Comparison of ENCODE assay signal across 1 cellular context in the genomic region with DNA sequence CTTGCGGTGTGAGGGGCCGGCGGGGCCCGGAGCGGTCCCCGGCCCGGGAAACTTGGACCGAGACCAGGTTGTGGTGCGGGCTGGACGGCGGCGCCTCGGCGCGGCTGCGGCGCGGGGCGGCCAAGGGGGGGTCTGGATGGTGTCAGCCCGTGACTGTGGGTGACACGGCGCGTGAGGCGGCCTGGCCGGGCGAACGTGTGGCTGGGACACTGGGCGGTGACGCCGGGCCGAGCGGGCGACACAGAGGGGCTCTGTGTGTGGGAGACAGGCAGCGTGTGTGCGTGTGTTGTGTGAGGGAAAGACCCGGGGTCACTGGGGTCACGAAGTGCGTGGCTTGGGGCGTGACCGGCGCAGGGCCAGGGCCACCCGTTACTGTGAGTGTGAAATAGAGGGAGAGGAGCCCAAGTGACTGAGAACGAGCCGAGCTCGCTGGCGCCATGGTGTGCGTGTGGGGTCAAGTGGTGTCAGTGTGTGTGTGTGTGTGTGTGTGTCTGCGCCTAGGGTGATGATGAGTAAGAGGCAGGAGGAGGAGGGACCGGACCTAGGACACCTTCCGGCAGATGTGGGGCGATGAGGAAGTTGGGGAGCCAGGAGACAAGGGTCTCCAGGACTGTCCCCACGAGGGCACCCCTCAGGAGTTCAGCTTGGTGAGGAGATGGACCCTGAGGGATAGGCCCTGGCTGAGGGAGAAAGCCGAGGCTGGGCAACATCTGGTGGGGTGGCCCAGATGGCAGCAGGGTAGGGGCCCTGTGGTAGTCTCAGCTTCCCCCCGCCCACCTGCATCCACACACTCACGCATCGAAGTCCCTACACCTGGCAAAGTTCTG.
TF ChIP-seq lines count a peak whose summit lies in the region.

No MANE protein-coding gene starts in this region.

TF ChIP-seq in HepG2, 621 proteins besides CTCF, POLR2A, EP300 and RAD21 (continued from another document and continues in another):
- TF ChIP-seq ZNF264 (CRISPR knock-in tag; IDR thresholded peaks at IDR 0.05), result no peak
- TF ChIP-seq, protein P1, sequence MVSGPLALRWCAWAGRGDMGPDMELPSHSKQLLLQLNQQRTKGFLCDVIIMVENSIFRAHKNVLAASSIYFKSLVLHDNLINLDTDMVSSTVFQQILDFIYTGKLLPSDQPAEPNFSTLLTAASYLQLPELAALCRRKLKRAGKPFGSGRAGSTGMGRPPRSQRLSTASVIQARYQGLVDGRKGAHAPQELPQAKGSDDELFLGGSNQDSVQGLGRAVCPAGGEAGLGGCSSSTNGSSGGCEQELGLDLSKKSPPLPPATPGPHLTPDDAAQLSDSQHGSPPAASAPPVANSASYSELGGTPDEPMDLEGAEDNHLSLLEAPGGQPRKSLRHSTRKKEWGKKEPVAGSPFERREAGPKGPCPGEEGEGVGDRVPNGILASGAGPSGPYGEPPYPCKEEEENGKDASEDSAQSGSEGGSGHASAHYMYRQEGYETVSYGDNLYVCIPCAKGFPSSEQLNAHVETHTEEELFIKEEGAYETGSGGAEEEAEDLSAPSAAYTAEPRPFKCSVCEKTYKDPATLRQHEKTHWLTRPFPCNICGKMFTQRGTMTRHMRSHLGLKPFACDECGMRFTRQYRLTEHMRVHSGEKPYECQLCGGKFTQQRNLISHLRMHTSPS (CRISPR knock-in tag; IDR thresholded peaks at IDR 0.05; ENCODE audit: low read depth), result no peak
- TF ChIP-seq ZNF326 (CRISPR knock-in tag; IDR thresholded peaks at IDR 0.05; ENCODE audit: borderline replicate concordance), result no peak
- no peak for TF ChIP-seq THAP7 (CRISPR knock-in tag; IDR thresholded peaks at IDR 0.05)
- TF ChIP-seq ZNF746 (CRISPR knock-in tag; IDR thresholded peaks at IDR 0.05), result no peak
- no peak for TF ChIP-seq FOSL1 (CRISPR knock-in tag; IDR thresholded peaks at IDR 0.05; ENCODE audit: borderline replicate concordance)
- no peak for TF ChIP-seq ZNF737 (CRISPR knock-in tag; IDR thresholded peaks at IDR 0.05; ENCODE audit: borderline replicate concordance)
- no peak for TF ChIP-seq ZNF333 (CRISPR knock-in tag; IDR thresholded peaks at IDR 0.05; ENCODE audit: borderline replicate concordance)
- peak; percentile 48 for TF ChIP-seq ZNF18 (CRISPR knock-in tag; IDR thresholded peaks at IDR 0.05; ENCODE audit: insufficient replicate concordance)
- no peak for TF ChIP-seq MAZ (IDR thresholded peaks at IDR 0.05; ENCODE audit: borderline replicate concordance, low read depth, low read length)
- TF ChIP-seq MAZ (CRISPR knock-in tag; IDR thresholded peaks at IDR 0.05; ENCODE audit: low read depth), result no peak
- no peak for TF ChIP-seq DNMT1 (CRISPR knock-in tag; IDR thresholded peaks at IDR 0.05)
- TF ChIP-seq, protein P2, sequence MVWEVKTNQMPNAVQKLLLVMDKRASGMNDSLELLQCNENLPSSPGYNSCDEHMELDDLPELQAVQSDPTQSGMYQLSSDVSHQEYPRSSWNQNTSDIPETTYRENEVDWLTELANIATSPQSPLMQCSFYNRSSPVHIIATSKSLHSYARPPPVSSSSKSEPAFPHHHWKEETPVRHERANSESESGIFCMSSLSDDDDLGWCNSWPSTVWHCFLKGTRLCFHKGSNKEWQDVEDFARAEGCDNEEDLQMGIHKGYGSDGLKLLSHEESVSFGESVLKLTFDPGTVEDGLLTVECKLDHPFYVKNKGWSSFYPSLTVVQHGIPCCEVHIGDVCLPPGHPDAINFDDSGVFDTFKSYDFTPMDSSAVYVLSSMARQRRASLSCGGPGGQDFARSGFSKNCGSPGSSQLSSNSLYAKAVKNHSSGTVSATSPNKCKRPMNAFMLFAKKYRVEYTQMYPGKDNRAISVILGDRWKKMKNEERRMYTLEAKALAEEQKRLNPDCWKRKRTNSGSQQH (CRISPR knock-in tag; IDR thresholded peaks at IDR 0.05; ENCODE audit: low read depth), result no peak
- TF ChIP-seq TEF (CRISPR knock-in tag; IDR thresholded peaks at IDR 0.05), result no peak
- no peak for TF ChIP-seq TCF12 (IDR thresholded peaks at IDR 0.05)
- no peak for TF ChIP-seq TCF12 (CRISPR knock-in tag; IDR thresholded peaks at IDR 0.05)
- TF ChIP-seq PRPF4 (IDR thresholded peaks at IDR 0.05; ENCODE audit: low read depth, low read length, poor library complexity, severe bottlenecking), result no peak
- TF ChIP-seq ZBTB38 (CRISPR knock-in tag; IDR thresholded peaks at IDR 0.05), result 0 out of 2 replicates have a peak, but pooled peaks have one; percentile 7
- TF ChIP-seq XBP1 (CRISPR knock-in tag; IDR thresholded peaks at IDR 0.05), result no peak
- no peak for TF ChIP-seq ZNF33B (CRISPR knock-in tag; IDR thresholded peaks at IDR 0.05)
- TF ChIP-seq ZNF501 (CRISPR knock-in tag; IDR thresholded peaks at IDR 0.05), result no peak
- TF ChIP-seq ZNF75D (CRISPR knock-in tag; IDR thresholded peaks at IDR 0.05; ENCODE audit: borderline replicate concordance), result no peak
- TF ChIP-seq HIVEP1 (CRISPR knock-in tag; IDR thresholded peaks at IDR 0.05), result no peak
- no peak for TF ChIP-seq TCF7L2 (IDR thresholded peaks at IDR 0.05; ENCODE audit: low read depth, low read length)
- no peak; the same call in 1 of the 2 replicates for TF ChIP-seq SALL1 (CRISPR knock-in tag; IDR thresholded peaks at IDR 0.05)
- TF ChIP-seq ZFX (CRISPR knock-in tag; IDR thresholded peaks at IDR 0.05; ENCODE audit: low read depth), result no peak; the same call in none of the 2 replicates
- TF ChIP-seq, protein P3, sequence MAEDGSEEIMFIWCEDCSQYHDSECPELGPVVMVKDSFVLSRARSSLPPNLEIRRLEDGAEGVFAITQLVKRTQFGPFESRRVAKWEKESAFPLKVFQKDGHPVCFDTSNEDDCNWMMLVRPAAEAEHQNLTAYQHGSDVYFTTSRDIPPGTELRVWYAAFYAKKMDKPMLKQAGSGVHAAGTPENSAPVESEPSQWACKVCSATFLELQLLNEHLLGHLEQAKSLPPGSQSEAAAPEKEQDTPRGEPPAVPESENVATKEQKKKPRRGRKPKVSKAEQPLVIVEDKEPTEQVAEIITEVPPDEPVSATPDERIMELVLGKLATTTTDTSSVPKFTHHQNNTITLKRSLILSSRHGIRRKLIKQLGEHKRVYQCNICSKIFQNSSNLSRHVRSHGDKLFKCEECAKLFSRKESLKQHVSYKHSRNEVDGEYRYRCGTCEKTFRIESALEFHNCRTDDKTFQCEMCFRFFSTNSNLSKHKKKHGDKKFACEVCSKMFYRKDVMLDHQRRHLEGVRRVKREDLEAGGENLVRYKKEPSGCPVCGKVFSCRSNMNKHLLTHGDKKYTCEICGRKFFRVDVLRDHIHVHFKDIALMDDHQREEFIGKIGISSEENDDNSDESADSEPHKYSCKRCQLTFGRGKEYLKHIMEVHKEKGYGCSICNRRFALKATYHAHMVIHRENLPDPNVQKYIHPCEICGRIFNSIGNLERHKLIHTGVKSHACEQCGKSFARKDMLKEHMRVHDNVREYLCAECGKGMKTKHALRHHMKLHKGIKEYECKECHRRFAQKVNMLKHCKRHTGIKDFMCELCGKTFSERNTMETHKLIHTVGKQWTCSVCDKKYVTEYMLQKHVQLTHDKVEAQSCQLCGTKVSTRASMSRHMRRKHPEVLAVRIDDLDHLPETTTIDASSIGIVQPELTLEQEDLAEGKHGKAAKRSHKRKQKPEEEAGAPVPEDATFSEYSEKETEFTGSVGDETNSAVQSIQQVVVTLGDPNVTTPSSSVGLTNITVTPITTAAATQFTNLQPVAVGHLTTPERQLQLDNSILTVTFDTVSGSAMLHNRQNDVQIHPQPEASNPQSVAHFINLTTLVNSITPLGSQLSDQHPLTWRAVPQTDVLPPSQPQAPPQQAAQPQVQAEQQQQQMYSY (CRISPR knock-in tag; IDR thresholded peaks at IDR 0.05), result no peak
- 0 out of 2 replicates have a peak, but pooled peaks have one; percentile 9 for TF ChIP-seq TOPORS (CRISPR knock-in tag; IDR thresholded peaks at IDR 0.05)
- TF ChIP-seq, protein P4, sequence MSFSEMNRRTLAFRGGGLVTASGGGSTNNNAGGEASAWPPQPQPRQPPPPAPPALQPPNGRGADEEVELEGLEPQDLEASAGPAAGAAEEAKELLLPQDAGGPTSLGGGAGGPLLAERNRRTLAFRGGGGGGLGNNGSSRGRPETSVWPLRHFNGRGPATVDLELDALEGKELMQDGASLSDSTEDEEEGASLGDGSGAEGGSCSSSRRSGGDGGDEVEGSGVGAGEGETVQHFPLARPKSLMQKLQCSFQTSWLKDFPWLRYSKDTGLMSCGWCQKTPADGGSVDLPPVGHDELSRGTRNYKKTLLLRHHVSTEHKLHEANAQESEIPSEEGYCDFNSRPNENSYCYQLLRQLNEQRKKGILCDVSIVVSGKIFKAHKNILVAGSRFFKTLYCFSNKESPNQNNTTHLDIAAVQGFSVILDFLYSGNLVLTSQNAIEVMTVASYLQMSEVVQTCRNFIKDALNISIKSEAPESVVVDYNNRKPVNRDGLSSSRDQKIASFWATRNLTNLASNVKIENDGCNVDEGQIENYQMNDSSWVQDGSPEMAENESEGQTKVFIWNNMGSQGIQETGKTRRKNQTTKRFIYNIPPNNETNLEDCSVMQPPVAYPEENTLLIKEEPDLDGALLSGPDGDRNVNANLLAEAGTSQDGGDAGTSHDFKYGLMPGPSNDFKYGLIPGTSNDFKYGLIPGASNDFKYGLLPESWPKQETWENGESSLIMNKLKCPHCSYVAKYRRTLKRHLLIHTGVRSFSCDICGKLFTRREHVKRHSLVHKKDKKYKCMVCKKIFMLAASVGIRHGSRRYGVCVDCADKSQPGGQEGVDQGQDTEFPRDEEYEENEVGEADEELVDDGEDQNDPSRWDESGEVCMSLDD (CRISPR knock-in tag; IDR thresholded peaks at IDR 0.05; ENCODE audit: borderline replicate concordance), result no peak
- no peak for TF ChIP-seq ZNF569 (CRISPR knock-in tag; IDR thresholded peaks at IDR 0.05; ENCODE audit: borderline replicate concordance)
- peak; percentile 14; the same call in 1 of the 2 replicates for TF ChIP-seq ZNF567 (CRISPR knock-in tag; IDR thresholded peaks at IDR 0.05; ENCODE audit: borderline replicate concordance)
- TF ChIP-seq MED13 (CRISPR knock-in tag; IDR thresholded peaks at IDR 0.05), result no peak
- TF ChIP-seq ZNF121 (CRISPR knock-in tag; IDR thresholded peaks at IDR 0.05), result no peak
- no peak for TF ChIP-seq KDM5A (IDR thresholded peaks at IDR 0.05; ENCODE audit: borderline replicate concordance, low read length)
- TF ChIP-seq, protein P5, sequence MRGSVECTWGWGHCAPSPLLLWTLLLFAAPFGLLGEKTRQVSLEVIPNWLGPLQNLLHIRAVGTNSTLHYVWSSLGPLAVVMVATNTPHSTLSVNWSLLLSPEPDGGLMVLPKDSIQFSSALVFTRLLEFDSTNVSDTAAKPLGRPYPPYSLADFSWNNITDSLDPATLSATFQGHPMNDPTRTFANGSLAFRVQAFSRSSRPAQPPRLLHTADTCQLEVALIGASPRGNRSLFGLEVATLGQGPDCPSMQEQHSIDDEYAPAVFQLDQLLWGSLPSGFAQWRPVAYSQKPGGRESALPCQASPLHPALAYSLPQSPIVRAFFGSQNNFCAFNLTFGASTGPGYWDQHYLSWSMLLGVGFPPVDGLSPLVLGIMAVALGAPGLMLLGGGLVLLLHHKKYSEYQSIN (CRISPR knock-in tag; IDR thresholded peaks at IDR 0.05; ENCODE audit: borderline replicate concordance), result no peak
- TF ChIP-seq SMAD3 (CRISPR knock-in tag; IDR thresholded peaks at IDR 0.05), result no peak
- no peak for TF ChIP-seq ELF4 (CRISPR knock-in tag; IDR thresholded peaks at IDR 0.05; ENCODE audit: borderline replicate concordance)
- no peak for TF ChIP-seq ERF (CRISPR knock-in tag; IDR thresholded peaks at IDR 0.05)
- no peak for TF ChIP-seq SIN3B (IDR thresholded peaks at IDR 0.05; ENCODE audit: low read length)
- TF ChIP-seq, protein P6, sequence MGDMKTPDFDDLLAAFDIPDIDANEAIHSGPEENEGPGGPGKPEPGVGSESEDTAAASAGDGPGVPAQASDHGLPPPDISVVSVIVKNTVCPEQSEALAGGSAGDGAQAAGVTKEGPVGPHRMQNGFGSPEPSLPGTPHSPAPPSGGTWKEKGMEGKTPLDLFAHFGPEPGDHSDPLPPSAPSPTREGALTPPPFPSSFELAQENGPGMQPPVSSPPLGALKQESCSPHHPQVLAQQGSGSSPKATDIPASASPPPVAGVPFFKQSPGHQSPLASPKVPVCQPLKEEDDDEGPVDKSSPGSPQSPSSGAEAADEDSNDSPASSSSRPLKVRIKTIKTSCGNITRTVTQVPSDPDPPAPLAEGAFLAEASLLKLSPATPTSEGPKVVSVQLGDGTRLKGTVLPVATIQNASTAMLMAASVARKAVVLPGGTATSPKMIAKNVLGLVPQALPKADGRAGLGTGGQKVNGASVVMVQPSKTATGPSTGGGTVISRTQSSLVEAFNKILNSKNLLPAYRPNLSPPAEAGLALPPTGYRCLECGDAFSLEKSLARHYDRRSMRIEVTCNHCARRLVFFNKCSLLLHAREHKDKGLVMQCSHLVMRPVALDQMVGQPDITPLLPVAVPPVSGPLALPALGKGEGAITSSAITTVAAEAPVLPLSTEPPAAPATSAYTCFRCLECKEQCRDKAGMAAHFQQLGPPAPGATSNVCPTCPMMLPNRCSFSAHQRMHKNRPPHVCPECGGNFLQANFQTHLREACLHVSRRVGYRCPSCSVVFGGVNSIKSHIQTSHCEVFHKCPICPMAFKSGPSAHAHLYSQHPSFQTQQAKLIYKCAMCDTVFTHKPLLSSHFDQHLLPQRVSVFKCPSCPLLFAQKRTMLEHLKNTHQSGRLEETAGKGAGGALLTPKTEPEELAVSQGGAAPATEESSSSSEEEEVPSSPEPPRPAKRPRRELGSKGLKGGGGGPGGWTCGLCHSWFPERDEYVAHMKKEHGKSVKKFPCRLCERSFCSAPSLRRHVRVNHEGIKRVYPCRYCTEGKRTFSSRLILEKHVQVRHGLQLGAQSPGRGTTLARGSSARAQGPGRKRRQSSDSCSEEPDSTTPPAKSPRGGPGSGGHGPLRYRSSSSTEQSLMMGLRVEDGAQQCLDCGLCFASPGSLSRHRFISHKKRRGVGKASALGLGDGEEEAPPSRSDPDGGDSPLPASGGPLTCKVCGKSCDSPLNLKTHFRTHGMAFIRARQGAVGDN (CRISPR knock-in tag; IDR thresholded peaks at IDR 0.05), result peak; percentile 66
- TF ChIP-seq KDM2A (CRISPR knock-in tag; IDR thresholded peaks at IDR 0.05; ENCODE audit: borderline replicate concordance, low read depth), result no peak
